In genomic region chr15:55237219-55238130, GRCh38 we compare ENCODE assay signal across 20 cellular contexts. TPM values are rescaled to one million over a fixed set of nuclear protein-coding genes. Genes with fewer than 3 reads are reported as not detected.
A peak's percentile ranks its signal among the peaks of the same experiment; 100 is the strongest.
DNase-seq lines count a peak whose midpoint lies in the region; ATAC-seq lines count a peak whose summit lies in the region.
"Had no signal": no experiment of that assay in that cellular context is flagged by ENCODE, and none has a peak within 500 bp of the region (broad histone marks: within the 10 kb centered on the region; RNA-seq: fewer than 3 reads in every experiment).

No MANE protein-coding gene starts in this region.

- DNase-seq in activated T-cell treated with anti-CD3 and anti-CD28 coated beads, Interleukin-2, amount 50 U/mL, for 4 hours, result no peak
- no peak for DNase-seq in activated T-cell treated with anti-CD3 and anti-CD28 coated beads, Interleukin-2, amount 50 U/mL, for 1 hour
- DNase-seq in T-helper 17 cell (no peak), hypothalamus (lab: John Stamatoyannopoulos, UW) (no peak)
- DNase-seq in activated naive CD8-positive, alpha-beta T cell treated with anti-CD3 and anti-CD28 coated beads, Interleukin-2, amount 50 U/mL, for 24 hours, result no peak
- DNase-seq in stimulated activated naive CD8-positive, alpha-beta T cell treated with anti-CD3 and anti-CD28 coated beads, Interleukin-15, Interleukin-2, amounts not matched to agents 100 U/mL and 50 U/mL, for 24 hours, result no peak
- DNase-seq: activated gamma-delta T cell treated with Interleukin-2 at 50 U/mL for 16 hours, C1 segment of cervical spinal cord, EL, gastrocnemius medialis, HFFc6, mammary epithelial cell, MG63, NCI-H1694, NCI-H774, spleen had no signal

- H3K4me1 Mint-ChIP-seq in activated T-cell treated with anti-CD3 and anti-CD28 coated beads, Interleukin-2, amount 50 U/mL, for 4 hours (ENCODE audit: low read depth), result peaks cover 61% of the 10 kb centered on the region
- peaks cover 16% of the 10 kb centered on the region for H3K4me1 Mint-ChIP-seq in T-helper 17 cell
- peaks cover 71% of the 10 kb centered on the region for H3K4me1 Mint-ChIP-seq in activated naive CD8-positive, alpha-beta T cell treated with anti-CD3 and anti-CD28 coated beads, Interleukin-2, amount 50 U/mL, for 24 hours

- ATAC-seq in activated T-cell treated with anti-CD3 and anti-CD28 coated beads, Interleukin-2, amount 50 U/mL, for 4 hours, result peak; percentile 82
- no peak for ATAC-seq in T-helper 17 cell
- peak; percentile 67 for ATAC-seq in activated naive CD8-positive, alpha-beta T cell treated with anti-CD3 and anti-CD28 coated beads, Interleukin-2, amount 50 U/mL, for 24 hours
- ATAC-seq in stimulated activated naive CD8-positive, alpha-beta T cell treated with anti-CD3 and anti-CD28 coated beads, Interleukin-15, Interleukin-2, amounts not matched to agents 100 U/mL and 50 U/mL, for 24 hours, result peak; percentile 64
- ATAC-seq in GM21723 (IDR thresholded peaks at IDR 0.05; ENCODE audit: unreplicated experiment), result no peak
- ATAC-seq in HG03439 (IDR thresholded peaks at IDR 0.05; ENCODE audit: unreplicated experiment), result no peak
- ATAC-seq: gastrocnemius medialis, Right ventricle myocardium inferior had no signal

- peaks cover 38% of the 10 kb centered on the region for H3K36me3 Mint-ChIP-seq in activated T-cell treated with anti-CD3 and anti-CD28 coated beads, Interleukin-2, amount 50 U/mL, for 4 hours (ENCODE audit: insufficient read depth)
- H3K36me3 Mint-ChIP-seq in T-helper 17 cell (ENCODE audit: low read depth), result peaks cover 8% of the 10 kb centered on the region
- peaks cover 70% of the 10 kb centered on the region for H3K36me3 Mint-ChIP-seq in activated naive CD8-positive, alpha-beta T cell treated with anti-CD3 and anti-CD28 coated beads, Interleukin-2, amount 50 U/mL, for 24 hours (ENCODE audit: low read depth)

- H3K27ac Mint-ChIP-seq in T-helper 17 cell, result peak overlapping the region; percentile 21
- peak overlapping the region; percentile 96 for H3K27ac Mint-ChIP-seq in activated naive CD8-positive, alpha-beta T cell treated with anti-CD3 and anti-CD28 coated beads, Interleukin-2, amount 50 U/mL, for 24 hours
- H3K27ac Mint-ChIP-seq: HFFc6 had no signal

- H3K9me3 Mint-ChIP-seq in activated T-cell treated with anti-CD3 and anti-CD28 coated beads, Interleukin-2, amount 50 U/mL, for 4 hours, result no peaks in the 10 kb centered on the region
- no peaks in the 10 kb centered on the region for H3K9me3 Mint-ChIP-seq in activated naive CD8-positive, alpha-beta T cell treated with anti-CD3 and anti-CD28 coated beads, Interleukin-2, amount 50 U/mL, for 24 hours
- H3K9me3 Mint-ChIP-seq: central memory CD8-positive, alpha-beta T cell; HFFc6 had no signal

- H3K4me3 Mint-ChIP-seq in activated T-cell treated with anti-CD3 and anti-CD28 coated beads, Interleukin-2, amount 50 U/mL, for 4 hours, result peak overlapping the region; percentile 59
- H3K4me3 Mint-ChIP-seq in T-helper 17 cell, result no peak overlapping the region
- peak overlapping the region; percentile 54 for H3K4me3 Mint-ChIP-seq in activated naive CD8-positive, alpha-beta T cell treated with anti-CD3 and anti-CD28 coated beads, Interleukin-2, amount 50 U/mL, for 24 hours
- H3K4me3 Mint-ChIP-seq: central memory CD8-positive, alpha-beta T cell; HFFc6 had no signal

- no peaks in the 10 kb centered on the region for H3K9me3 ChIP-seq in T-helper 17 cell (ENCODE audit: control insufficient read depth, low read length, poor library complexity, severe bottlenecking)
- H3K9me3 ChIP-seq: gastrocnemius medialis, MG63, spleen had no signal

- no peaks in the 10 kb centered on the region for H3K27me3 Mint-ChIP-seq in activated T-cell treated with anti-CD3 and anti-CD28 coated beads, Interleukin-2, amount 50 U/mL, for 4 hours (ENCODE audit: low read depth)
- H3K27me3 Mint-ChIP-seq in T-helper 17 cell, result no peaks in the 10 kb centered on the region
- H3K27me3 Mint-ChIP-seq in activated naive CD8-positive, alpha-beta T cell treated with anti-CD3 and anti-CD28 coated beads, Interleukin-2, amount 50 U/mL, for 24 hours, result peaks cover 2% of the 10 kb centered on the region
- H3K27me3 Mint-ChIP-seq: central memory CD8-positive, alpha-beta T cell had no signal

RNA-seq across cellular contexts. Expression of gene RSL24D1, which starts 40.7 kb away (rescaled TPM):
- 100 to 1,000 TPM; 182 to 211 (median 191) TPM for total RNA-seq in activated T-cell treated with anti-CD3 and anti-CD28 coated beads, Interleukin-2, amount 50 U/mL, for 4 hours
- 100 to 1,000 TPM; 120 TPM for total RNA-seq in T-helper 17 cell

RNA-seq across cellular contexts. Expression of gene RAB27A, which starts 52.1 kb away (rescaled TPM):
- 100 to 1,000 TPM in 2 of 3 donors, 10 to 100 TPM in 1; 95.3 to 144 (median 108) TPM for total RNA-seq in activated T-cell treated with anti-CD3 and anti-CD28 coated beads, Interleukin-2, amount 50 U/mL, for 4 hours
- 10 to 100 TPM; 27.1 to 31.4 TPM for total RNA-seq in T-helper 17 cell

Comparison
In these comparisons a context has a peak if more than half of its experiments do, and no peak if none do; other contexts are left out.
1. ATAC-seq: peak in activated T-cell treated with anti-CD3 and anti-CD28 coated beads, Interleukin-2, amount 50 U/mL, for 4 hours (2 of 2), activated naive CD8-positive, alpha-beta T cell treated with anti-CD3 and anti-CD28 coated beads, Interleukin-2, amount 50 U/mL, for 24 hours (single experiment) and stimulated activated naive CD8-positive, alpha-beta T cell treated with anti-CD3 and anti-CD28 coated beads, Interleukin-15, Interleukin-2, amounts not matched to agents 100 U/mL and 50 U/mL, for 24 hours (single experiment); none in T-helper 17 cell (single experiment), GM21723 (single experiment) and HG03439 (single experiment).